13 cellular contexts compared by ENCODE assay signal in the genomic region with DNA sequence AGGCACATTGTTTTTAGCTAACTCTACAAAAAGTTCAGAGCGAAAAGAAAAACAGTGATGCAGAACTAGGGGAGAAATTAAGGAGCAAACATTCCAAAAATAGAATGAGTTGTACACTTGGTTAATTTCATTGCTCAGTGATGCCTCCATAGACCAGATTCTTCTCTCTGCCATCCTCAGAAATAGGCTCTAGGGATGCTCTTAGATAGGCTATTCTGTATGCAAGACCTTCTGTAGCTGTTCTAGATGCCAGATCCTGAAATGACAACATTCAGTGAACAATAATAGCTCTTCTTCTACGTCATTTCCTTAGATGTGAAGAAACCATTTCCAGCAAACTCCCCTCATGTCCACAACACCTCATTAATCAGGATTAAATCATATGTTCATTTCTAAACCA.
DNase-seq lines count a peak whose midpoint lies in the region; ATAC-seq and TF ChIP-seq lines count a peak whose summit lies in the region.
"Had no signal": no experiment of that assay in that cellular context is flagged by ENCODE, and none has a peak within 500 bp of the region (broad histone marks: within the 10 kb centered on the region; RNA-seq: fewer than 3 reads in every experiment).

No MANE protein-coding gene starts in this region.

- no peak overlapping the region for H3K4me3 ChIP-seq in fibroblast of pulmonary artery (replicated peaks; ENCODE audit: low read depth, low read length)
- H3K4me3 ChIP-seq: GM23338 had no signal

- no peak for TF ChIP-seq CTCF in fibroblast of pulmonary artery (IDR thresholded peaks at IDR 0.05; ENCODE audit: low read length, missing control alignments)

- ATAC-seq in GM21825 (IDR thresholded peaks at IDR 0.05; ENCODE audit: unreplicated experiment) = no peak
- ATAC-seq in HG02885 (IDR thresholded peaks at IDR 0.05; ENCODE audit: poor library complexity, unreplicated experiment) = no peak
- ATAC-seq: GM23338, HCT116 had no signal

- DNase-seq in EH (ENCODE audit: low read depth) = peak; percentile 15
- DNase-seq in cerebellar cortex (ENCODE audit: low spot score) = peak; percentile 61
- DNase-seq in fibroblast of pulmonary artery (ENCODE audit: low read depth) = peak; percentile 3
- DNase-seq in ecto neural progenitor cell (ENCODE audit: low spot score) = no peak
- DNase-seq: CD4-positive, alpha-beta T cell; CD8-positive, alpha-beta memory T cell; DMS 273 treated with DMSO at 0.1 percent for 48 hours; DMS79; H9 had no signal
